9 cellular contexts compared by ENCODE assay signal in genomic region chrX:134210465-134210864, GRCh38. TPM values are rescaled to one million over a fixed set of nuclear protein-coding genes. Genes with fewer than 3 reads are reported as not detected.
"Had no signal": no experiment of that assay in that cellular context is flagged by ENCODE, and none has a peak within 500 bp of the region (broad histone marks: within the 10 kb centered on the region; RNA-seq: fewer than 3 reads in every experiment).

No MANE protein-coding gene starts in this region.

- H3K4me3 Mint-ChIP-seq: GM23338 had no signal

- H3K27ac Mint-ChIP-seq: GM23338 had no signal

- DNase-seq: H7, IMR-90, KG1 had no signal

- FAIRE-seq: H1, K562 had no signal

- H3K4me1 Mint-ChIP-seq: GM23338 had no signal

- H3K36me3 ChIP-seq: HAP-1 had no signal

- H2AFZ ChIP-seq: GM23338 had no signal

- H3K4me1 ChIP-seq: HAP-1 had no signal

- ATAC-seq: GM23338, HCT116, K562 had no signal

- H3K4me3 ChIP-seq: GM23338, HAP-1, K562 had no signal

- H3K4me2 ChIP-seq: GM23338 had no signal

- H3K9me3 ChIP-seq: HAP-1 had no signal

RNA-seq across cellular contexts. Expression of gene CCDC160, which starts 26.5 kb away (rescaled TPM):
- total RNA-seq: HT-29, IMR-90, K562 had no signal
- polyA plus RNA-seq: IMR-90, K562 had no signal
